Comparison of ENCODE assay signal across 8 cellular contexts in genomic region chr2:207258191-207258991, GRCh38.
DNase-seq lines count a peak whose midpoint lies in the region; ATAC-seq lines count a peak whose summit lies in the region.

No MANE protein-coding gene starts in this region.

- intact Hi-C loops in dendritic cell treated with granulocyte-macrophage colony-stimulating factor and Interleukin-4, amounts not matched to agents 40 ng/mL and 50 ng/mL, for 4 days (cut with micrococcal nuclease), result loop anchor here (5.0 kb wide), 1 partner anchor 116 kb away; no protein-coding TSS in a partner anchor

- H3K36me3 Mint-ChIP-seq in dendritic cell treated with granulocyte-macrophage colony-stimulating factor and Interleukin-4, amounts not matched to agents 40 ng/mL and 50 ng/mL, for 4 days (ENCODE audit: low read depth), result no peaks in the 10 kb centered on the region

- H3K4me3 Mint-ChIP-seq in dendritic cell treated with granulocyte-macrophage colony-stimulating factor and Interleukin-4, amounts not matched to agents 40 ng/mL and 50 ng/mL, for 4 days, result no peak overlapping the region

- peak; percentile 91 for DNase-seq in GM03348 (ENCODE audit: low spot score)
- peak; percentile 38 for DNase-seq in NCI-H2227 (lab: John Stamatoyannopoulos, UW; ENCODE audit: unreplicated experiment)
- DNase-seq in myocyte (ENCODE audit: low read depth), result peak; percentile 91
- no peak for DNase-seq in OCI-M2 (lab: John Stamatoyannopoulos, UW; ENCODE audit: unreplicated experiment)
- DNase-seq in NCI-H1930 (lab: John Stamatoyannopoulos, UW), result no peak
- DNase-seq in iPS-NIHi11 (ENCODE audit: low spot score), result no peak

- H3K27me3 Mint-ChIP-seq in dendritic cell treated with granulocyte-macrophage colony-stimulating factor and Interleukin-4, amounts not matched to agents 40 ng/mL and 50 ng/mL, for 4 days, result no peaks in the 10 kb centered on the region

- no peak for ATAC-seq in GM18502 (IDR thresholded peaks at IDR 0.05; ENCODE audit: poor library complexity, unreplicated experiment)

- no peaks in the 10 kb centered on the region for H3K9me3 Mint-ChIP-seq in dendritic cell treated with granulocyte-macrophage colony-stimulating factor and Interleukin-4, amounts not matched to agents 40 ng/mL and 50 ng/mL, for 4 days

- peaks cover 68% of the 10 kb centered on the region for H3K4me1 Mint-ChIP-seq in dendritic cell treated with granulocyte-macrophage colony-stimulating factor and Interleukin-4, amounts not matched to agents 40 ng/mL and 50 ng/mL, for 4 days (ENCODE audit: low read depth)

- peak overlapping the region; percentile 31 for H3K27ac Mint-ChIP-seq in dendritic cell treated with granulocyte-macrophage colony-stimulating factor and Interleukin-4, amounts not matched to agents 40 ng/mL and 50 ng/mL, for 4 days

Comparison
In these comparisons a context has a peak if more than half of its experiments do, and no peak if none do; other contexts are left out.
1. DNase-seq: peak in GM03348 (single experiment), NCI-H2227 (single experiment) and myocyte (single experiment); none in OCI-M2 (single experiment), NCI-H1930 (0 of 2) and iPS-NIHi11 (single experiment).